8 cellular contexts compared by ENCODE assay signal in genomic region chr1:162276493-162276892, GRCh38.
DNase-seq lines count a peak whose midpoint lies in the region; ATAC-seq and TF ChIP-seq lines count a peak whose summit lies in the region.

No MANE protein-coding gene starts in this region.

- peak; percentile 17 to 56 for DNase-seq in NCI-H524 (lab: John Stamatoyannopoulos, UW)
- no peak for DNase-seq in NCI-H524 treated with DMSO at 0.1 percent for 48 hours (lab: John Stamatoyannopoulos, UW)
- DNase-seq in NCI-H526 (lab: John Stamatoyannopoulos, UW): peak; percentile 50 to 85
- DNase-seq in cerebellar cortex (ENCODE audit: low spot score): peak; percentile 35
- no peak for DNase-seq in neural crest cell (ENCODE audit: low read depth, low spot score)
- no peak for DNase-seq in epidermal melanocyte (ENCODE audit: insufficient read length, low spot score)
- DNase-seq in stimulated activated effector memory CD8-positive, alpha-beta T cell treated with anti-CD3 and anti-CD28 coated beads, Interleukin-12 subunit alpha, Interleukin-12 subunit beta, amount 100 ng/mL, for 72 hours (ENCODE audit: low spot score in 2 of 2): no peak
- no peak for DNase-seq in NCI-H1436 treated with DMSO at 0.1 percent for 48 hours (lab: John Stamatoyannopoulos, UW)

- no peaks in the 10 kb centered on the region for H3K27me3 Mint-ChIP-seq in neural crest cell (ENCODE audit: low read depth)

- H3K36me3 Mint-ChIP-seq in neural crest cell (ENCODE audit: low read depth): no peaks in the 10 kb centered on the region
- H3K36me3 Mint-ChIP-seq in stimulated activated effector memory CD8-positive, alpha-beta T cell treated with anti-CD3 and anti-CD28 coated beads, Interleukin-12 subunit alpha, Interleukin-12 subunit beta, amount 100 ng/mL, for 72 hours: no peaks in the 10 kb centered on the region

- H3K9me3 Mint-ChIP-seq in neural crest cell: no peaks in the 10 kb centered on the region
- H3K9me3 Mint-ChIP-seq in stimulated activated effector memory CD8-positive, alpha-beta T cell treated with anti-CD3 and anti-CD28 coated beads, Interleukin-12 subunit alpha, Interleukin-12 subunit beta, amount 100 ng/mL, for 72 hours: no peaks in the 10 kb centered on the region

- TF ChIP-seq CTCF in neural crest cell (conservative IDR thresholded peaks at IDR 0.05): peak; percentile 53

- no peak overlapping the region for H3K4me3 Mint-ChIP-seq in neural crest cell
- no peak overlapping the region for H3K4me3 Mint-ChIP-seq in stimulated activated effector memory CD8-positive, alpha-beta T cell treated with anti-CD3 and anti-CD28 coated beads, Interleukin-12 subunit alpha, Interleukin-12 subunit beta, amount 100 ng/mL, for 72 hours

- peaks cover 4% of the 10 kb centered on the region for H3K4me1 Mint-ChIP-seq in neural crest cell
- no peaks in the 10 kb centered on the region for H3K4me1 Mint-ChIP-seq in stimulated activated effector memory CD8-positive, alpha-beta T cell treated with anti-CD3 and anti-CD28 coated beads, Interleukin-12 subunit alpha, Interleukin-12 subunit beta, amount 100 ng/mL, for 72 hours

- no peak overlapping the region for H3K27ac Mint-ChIP-seq in neural crest cell (ENCODE audit: unreplicated experiment)
- H3K27ac Mint-ChIP-seq in stimulated activated effector memory CD8-positive, alpha-beta T cell treated with anti-CD3 and anti-CD28 coated beads, Interleukin-12 subunit alpha, Interleukin-12 subunit beta, amount 100 ng/mL, for 72 hours: no peak overlapping the region

- no peak for ATAC-seq in stimulated activated effector memory CD8-positive, alpha-beta T cell treated with anti-CD3 and anti-CD28 coated beads, Interleukin-12 subunit alpha, Interleukin-12 subunit beta, amount 100 ng/mL, for 72 hours

Comparison
In these comparisons a context has a peak if more than half of its experiments do, and no peak if none do; other contexts are left out.
1. DNase-seq: peak in NCI-H524 (2 of 2), NCI-H526 (2 of 2) and cerebellar cortex (single experiment); none in NCI-H524 treated with DMSO at 0.1 percent for 48 hours (single experiment), neural crest cell (single experiment), epidermal melanocyte (single experiment), stimulated activated effector memory CD8-positive, alpha-beta T cell treated with anti-CD3 and anti-CD28 coated beads, Interleukin-12 subunit alpha, Interleukin-12 subunit beta, amount 100 ng/mL, for 72 hours (0 of 2) and NCI-H1436 treated with DMSO at 0.1 percent for 48 hours (single experiment).